ENCODE assay signal across 8 cellular contexts in genomic region chr6:4351857-4352669, GRCh38.
A peak's percentile ranks its signal among the peaks of the same experiment; 100 is the strongest.
DNase-seq lines count a peak whose midpoint lies in the region; ATAC-seq and TF ChIP-seq lines count a peak whose summit lies in the region.

No MANE protein-coding gene starts in this region.

- H3K23ac ChIP-seq in H9 (ENCODE audit: insufficient read length, low read depth, low read length): no peak overlapping the region

- H4K20me1 ChIP-seq in SK-N-SH (ENCODE audit: insufficient read depth) (no peaks in the 10 kb centered on the region), H9 (ENCODE audit: control insufficient read depth, insufficient read depth, insufficient read length) (no peaks in the 10 kb centered on the region)

- no peak overlapping the region for H2BK120ac ChIP-seq in H9 (ENCODE audit: low read depth, low read length, poor library complexity, severe bottlenecking)

- no peaks in the 10 kb centered on the region for H3K9me2 ChIP-seq in SK-N-SH

- H3K56ac ChIP-seq in H9 (ENCODE audit: insufficient read length, low read depth, low read length): no peak overlapping the region

- no peaks in the 10 kb centered on the region for H3K79me1 ChIP-seq in H9 (ENCODE audit: insufficient read depth, low read depth, low read length, poor library complexity, severe bottlenecking)

- H3K27ac ChIP-seq in SK-N-SH (ENCODE audit: low read depth in 2 of 2, low read length in 1 of 2): peak overlapping the region; percentile 40 to 78; a peak in 3 of 4 replicates
- H3K27ac ChIP-seq in H9 (ENCODE audit: insufficient read length, low read depth, low read length): no peak overlapping the region

- no peak overlapping the region for H4K91ac ChIP-seq in H9 (ENCODE audit: insufficient read length, low read depth, low read length)

- no peak overlapping the region for H2BK20ac ChIP-seq in H9 (ENCODE audit: low read depth, low read length, poor library complexity, severe bottlenecking)

- H4K5ac ChIP-seq in H9 (ENCODE audit: insufficient read length, low read depth, low read length): no peak overlapping the region

- H3K27ac Mint-ChIP-seq in H9: no peak overlapping the region

- no peak overlapping the region for H3T11ph ChIP-seq in H9 (ENCODE audit: low read length)

- peaks cover 3% of the 10 kb centered on the region in 2 experiments; a peak in 1 of 5 replicates for H3K9me3 Mint-ChIP-seq in H9

- H3K4me2 ChIP-seq in SK-N-SH (peak overlapping the region; percentile 73), H9 (ENCODE audit: insufficient read depth, insufficient read length, low read length) (no peak overlapping the region)

- peaks cover 0 to 2% (median 0%) of the 10 kb centered on the region in 3 experiments; a peak in 1 of 7 replicates for H3K36me3 Mint-ChIP-seq in H9 (ENCODE audit: insufficient read depth in 1 of 3, low read depth in 3 of 3)

- H3K23me2 ChIP-seq in H9 (ENCODE audit: insufficient read length, low read depth, low read length, poor library complexity, severe bottlenecking): no peaks in the 10 kb centered on the region

- peak; percentile 88 for DNase-seq in COLO829 (ENCODE audit: low spot score)
- peak; percentile 7 for DNase-seq in SK-N-SH
- peak; percentile 84 to 92 for DNase-seq in foreskin fibroblast
- DNase-seq in omental fat pad (ENCODE audit: low spot score): peak; percentile 48
- no peak for DNase-seq in H9
- DNase-seq in activated CD8-positive, alpha-beta memory T cell treated with anti-CD3 and anti-CD28 coated beads for 24 hours: no peak
- no peak for DNase-seq in stimulated activated CD4-positive, alpha-beta T cell treated with anti-CD3 and anti-CD28 coated beads, Interleukin-4, amount 100 ng/mL, for 4 hours

- peaks cover 0 to 16% of the 10 kb centered on the region in 2 experiments; a peak in 2 of 4 replicates for H3K4me1 ChIP-seq in SK-N-SH (ENCODE audit: control insufficient read depth in 1 of 2, insufficient read depth in 2 of 2, low read depth in 1 of 2, low read length in 1 of 2)
- no peaks in the 10 kb centered on the region; the same call in 1 of the 2 replicates for H3K4me1 ChIP-seq in H9 (ENCODE audit: insufficient read depth, low read length)

- no peak overlapping the region for H2BK5ac ChIP-seq in H9 (ENCODE audit: insufficient read length, low read length)

- H3K4me1 Mint-ChIP-seq in H9: peaks cover 5 to 20% of the 10 kb centered on the region in 2 experiments

- H3K9ac ChIP-seq in SK-N-SH (peak overlapping the region; percentile 42; the same call in 1 of the 2 replicates), H9 (ENCODE audit: extremely low read depth, insufficient read length, low read length) (no peak overlapping the region)

- H3K9me3 ChIP-seq in SK-N-SH (no peaks in the 10 kb centered on the region), H9 (ENCODE audit: control insufficient read depth, low read depth, low read length) (no peaks in the 10 kb centered on the region)

- no peaks in the 10 kb centered on the region for H3K27me3 ChIP-seq in SK-N-SH (ENCODE audit: insufficient read depth)
- no peaks in the 10 kb centered on the region; the same call in 1 of the 2 replicates for H3K27me3 ChIP-seq in H9 (ENCODE audit: insufficient read depth, low read length)

- no peak overlapping the region for H2BK12ac ChIP-seq in H9 (ENCODE audit: insufficient read length, low read depth, low read length)

- H3K14ac ChIP-seq in H9 (ENCODE audit: insufficient read depth, low read length): no peak overlapping the region

- no peak overlapping the region for H3K4me3 Mint-ChIP-seq in H9

- no peak for TF ChIP-seq RAD21 in SK-N-SH (IDR thresholded peaks at IDR 0.05; ENCODE audit: low read length)

- peak overlapping the region; percentile 77; the same call in 1 of the 2 replicates for H2AFZ ChIP-seq in SK-N-SH (ENCODE audit: low read depth)
- H2AFZ ChIP-seq in H9 (ENCODE audit: low read length): no peak overlapping the region

- no peak overlapping the region for H2AK5ac ChIP-seq in H9 (ENCODE audit: insufficient read length, low read length)

- WGBS in SK-N-SH (ENCODE audit: low lambda C conversion rate): 23% methylated on average over 18 of the region's 20 CpGs
- WGBS in H9 (ENCODE audit: extremely low coverage, insufficient read length, low lambda C conversion rate): no CpG with 5 or more reads among the region's 20 CpGs

- CTCF ChIA-PET in SK-N-SH (lab: Yijun Ruan, JAX): no interaction called here

- H3K4ac ChIP-seq in H9 (ENCODE audit: low read depth, low read length): no peak overlapping the region

- POLR2A ChIA-PET in SK-N-SH (lab: Yijun Ruan, JAX): no interaction called here

- peak overlapping the region; percentile 24 to 26; a peak in 3 of 4 replicates for H3K4me3 ChIP-seq in SK-N-SH (ENCODE audit: low read depth in 2 of 2, low read length in 1 of 2)
- peak overlapping the region; percentile 25 to 29 for H3K4me3 ChIP-seq in foreskin fibroblast (ENCODE audit: low read depth in 1 of 2, low read length in 2 of 2)

- H3K79me2 ChIP-seq in SK-N-SH (ENCODE audit: insufficient read depth) (no peaks in the 10 kb centered on the region), H9 (ENCODE audit: insufficient read depth, low read length) (no peaks in the 10 kb centered on the region)

- no peak for TF ChIP-seq CTCF in SK-N-SH (IDR thresholded peaks at IDR 0.05)
- no peak for TF ChIP-seq CTCF in foreskin fibroblast (IDR thresholded peaks at IDR 0.05; ENCODE audit: low read depth, low read length)
- no peak for TF ChIP-seq CTCF in omental fat pad (IDR thresholded peaks at IDR 0.05)
- TF ChIP-seq CTCF in H9 (conservative IDR thresholded peaks at IDR 0.05): no peak

- H3F3A ChIP-seq in SK-N-SH (replicated peaks; ENCODE audit: insufficient read depth): peaks cover 24% of the 10 kb centered on the region

- peak; percentile 79 for ATAC-seq in omental fat pad (ENCODE audit: low FRiP score)
- ATAC-seq in HG03469 (IDR thresholded peaks at IDR 0.05; ENCODE audit: unreplicated experiment): no peak

- no peaks in the 10 kb centered on the region for H3K36me3 ChIP-seq in SK-N-SH (replicated peaks in 1 of 2; ENCODE audit: control insufficient read depth in 1 of 2, insufficient read depth in 2 of 2, low read length in 1 of 2)

- H3K18ac ChIP-seq in H9 (ENCODE audit: insufficient read length, low read depth, low read length): no peak overlapping the region

- H3K27me3 Mint-ChIP-seq in H9 (ENCODE audit: low read depth): peaks cover 15% of the 10 kb centered on the region

- no peak overlapping the region for H4K8ac ChIP-seq in H9 (replicated peaks; ENCODE audit: insufficient read length, low read depth, low read length)

- peak in 1 of 2 experiments; percentile 86; a peak in 2 of 4 replicates for TF ChIP-seq EP300 in SK-N-SH (IDR thresholded peaks at IDR 0.05; ENCODE audit: borderline replicate concordance in 1 of 2, low read depth in 1 of 2, low read length in 1 of 2)

- no peak overlapping the region for H2BK15ac ChIP-seq in H9 (ENCODE audit: low read depth, low read length)

TF ChIP-seq in SK-N-SH, 30 proteins besides CTCF, POLR2A, EP300 and RAD21 (continues in another document):
- TF ChIP-seq JUND (IDR thresholded peaks at IDR 0.05) (peak; percentile 88), GATA2 (CRISPR knock-in tag; IDR thresholded peaks at IDR 0.05) (no peak), USF1 (IDR thresholded peaks at IDR 0.05; ENCODE audit: borderline replicate concordance, low read depth) (0 out of 2 replicates have a peak, but pooled peaks have one; percentile 14), RXRA (IDR thresholded peaks at IDR 0.05; ENCODE audit: borderline replicate concordance, low read depth) (0 out of 2 replicates have a peak, but pooled peaks have one; percentile 13), POLR2AphosphoS5 (IDR thresholded peaks at IDR 0.05; ENCODE audit: low read depth, low read length) (peak; percentile 29; the same call in 1 of the 2 replicates), MAX (IDR thresholded peaks at IDR 0.05; ENCODE audit: low read depth) (peak; percentile 84), NRF1 (IDR thresholded peaks at IDR 0.05; ENCODE audit: low read depth, low read length) (no peak), NFIC (IDR thresholded peaks at IDR 0.05; ENCODE audit: borderline replicate concordance) (peak; percentile 77; the same call in 1 of the 2 replicates), TCF12 (IDR thresholded peaks at IDR 0.05) (peak; percentile 83), TEAD4 (IDR thresholded peaks at IDR 0.05; ENCODE audit: borderline replicate concordance, insufficient read depth) (peak; percentile 95), ELF1 (IDR thresholded peaks at IDR 0.05) (no peak), FOXM1 (IDR thresholded peaks at IDR 0.05; ENCODE audit: low read depth) (no peak), SIN3A (IDR thresholded peaks at IDR 0.05; ENCODE audit: borderline replicate concordance, low read depth, low read length) (no peak), IRF3 (IDR thresholded peaks at IDR 0.05; ENCODE audit: low read depth, low read length) (no peak), RCOR1 (IDR thresholded peaks at IDR 0.05; ENCODE audit: low read length) (no peak), USF2 (IDR thresholded peaks at IDR 0.05; ENCODE audit: borderline replicate concordance, low read depth, low read length) (no peak)

Comparison
In these comparisons a context has a peak if more than half of its experiments do, and no peak if none do; other contexts are left out.
1. DNase-seq: peak in COLO829 (single experiment), SK-N-SH (single experiment), foreskin fibroblast (2 of 2) and omental fat pad (single experiment); none in H9 (single experiment), activated CD8-positive, alpha-beta memory T cell treated with anti-CD3 and anti-CD28 coated beads for 24 hours (single experiment) and stimulated activated CD4-positive, alpha-beta T cell treated with anti-CD3 and anti-CD28 coated beads, Interleukin-4, amount 100 ng/mL, for 4 hours (0 of 2).